Comparison of ENCODE assay signal across 17 cellular contexts in the genomic region with DNA sequence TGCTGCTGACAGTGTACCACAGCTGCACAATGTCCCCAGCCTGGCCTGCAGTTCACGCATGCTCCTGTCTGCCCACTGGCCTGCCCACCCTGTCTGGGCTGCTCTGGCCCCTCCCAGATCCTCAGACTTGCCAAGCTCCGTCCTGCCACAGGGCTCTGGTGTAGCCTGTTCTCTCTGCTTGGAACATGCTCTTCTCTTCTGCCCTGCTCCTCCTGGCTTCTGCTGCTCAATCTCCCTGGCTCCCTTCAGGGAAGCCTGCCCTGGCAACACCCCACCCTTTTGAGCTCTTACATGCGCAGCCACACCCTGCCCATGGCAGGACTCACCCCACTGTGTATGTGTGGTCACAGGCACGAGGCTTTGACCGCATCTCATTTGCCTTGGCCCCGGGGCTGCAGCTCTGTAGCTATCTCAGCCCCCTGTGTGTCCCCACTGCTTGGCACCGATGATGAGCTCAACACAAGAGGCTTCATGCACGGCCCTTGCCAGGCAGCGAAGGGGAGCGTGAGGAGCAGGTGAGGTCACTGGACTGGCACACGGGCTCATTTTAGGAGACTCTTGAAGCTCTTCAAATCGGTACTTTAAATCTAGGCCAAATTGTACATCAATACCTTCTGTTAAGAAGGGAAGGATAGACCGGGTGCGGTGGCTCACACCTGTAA.
"Had no signal": no experiment of that assay in that cellular context is flagged by ENCODE, and none has a peak within 500 bp of the region (broad histone marks: within the 10 kb centered on the region; RNA-seq: fewer than 3 reads in every experiment).

No MANE protein-coding gene starts in this region.

- H3K27me3 ChIP-seq: ascending aorta, heart left ventricle, tibial nerve had no signal

- H3K4me1 ChIP-seq: ascending aorta, heart left ventricle, lower lobe of right lung, tibial nerve had no signal

- H3K4me3 ChIP-seq: ascending aorta, heart left ventricle, lower lobe of right lung, tibial nerve had no signal

- H3K27ac ChIP-seq: ascending aorta, heart left ventricle, lower lobe of right lung, neutrophil, tibial nerve had no signal

- ATAC-seq: left cardiac atrium; stimulated activated effector memory CD8-positive, alpha-beta T cell treated with anti-CD3 and anti-CD28 coated beads, Interleukin-12 subunit alpha, Interleukin-12 subunit beta, amount 100 ng/mL, for 72 hours; T-cell had no signal

- H3K36me3 ChIP-seq: ascending aorta, heart left ventricle, lower lobe of right lung, neutrophil, tibial nerve had no signal

- H3K9me3 ChIP-seq: ascending aorta, lower lobe of right lung, neutrophil had no signal

- FAIRE-seq: bronchial epithelial cell, frontal cortex had no signal

- DNase-seq: activated CD4-positive, CD25-positive, alpha-beta regulatory T cell treated with anti-CD3 and anti-CD28 coated beads, Interleukin-2, amount 50 U/mL, for 72 hours; activated naive CD4-positive, alpha-beta T cell; effector memory CD4-positive, alpha-beta T cell; heart left ventricle; immature natural killer cell; left cardiac atrium; lower lobe of right lung; naive B cell; retina; T-cell; T-helper 9 cell had no signal
